ENCODE assay signal across 8 cellular contexts in genomic region chr6:13733178-13733851, GRCh38. TPM values are rescaled to one million over a fixed set of nuclear protein-coding genes. Genes with fewer than 3 reads are reported as not detected.
DNase-seq lines count a peak whose midpoint lies in the region; ATAC-seq and TF ChIP-seq lines count a peak whose summit lies in the region.

No MANE protein-coding gene starts in this region.

- no peak for ATAC-seq in GM21390 (IDR thresholded peaks at IDR 0.05; ENCODE audit: unreplicated experiment)
- no peak for ATAC-seq in GM21619 (IDR thresholded peaks at IDR 0.05; ENCODE audit: unreplicated experiment)

- in situ Hi-C loops in T47D (cut with HindIII; ENCODE audit: low pct_unique_long_range_greater_than_20kb, low sequenced_read_pairs), result no loop called here

- no peaks in the 10 kb centered on the region for H3K27me3 ChIP-seq in vagina

- H3K36me3 ChIP-seq in vagina, result no peaks in the 10 kb centered on the region

- intact Hi-C loops in lower leg skin (cut with DNase I; ENCODE audit: low total_unique reads) (no loop called here), vagina (cut with DNase I) (no loop called here)

- peak overlapping the region; percentile 38 for H3K27ac ChIP-seq in vagina

- TF ChIP-seq CTCF in lower leg skin (IDR thresholded peaks at IDR 0.05) (no peak), vagina (IDR thresholded peaks at IDR 0.05) (no peak)

- H3K4me3 ChIP-seq in lower leg skin (ENCODE audit: low read depth, poor library complexity, severe bottlenecking), result no peak overlapping the region
- H3K4me3 ChIP-seq in vagina, result peak overlapping the region; percentile 15 to 18

- peak; percentile 37 for DNase-seq in DMS153 (lab: John Stamatoyannopoulos, UW)
- no peak for DNase-seq in DMS153 treated with DMSO at 0.1 percent for 48 hours (lab: John Stamatoyannopoulos, UW; ENCODE audit: unreplicated experiment)
- peak; percentile 62 to 84 for DNase-seq in T47D (ENCODE audit: low read depth in 1 of 2, low spot score in 1 of 2)
- peak; percentile 87 to 95 for DNase-seq in lower leg skin (ENCODE audit: low spot score in 2 of 2)
- peak in 1 of 2 donors; percentile 93 for DNase-seq in vagina (ENCODE audit: extremely low spot score in 2 of 2)
- DNase-seq in GM19240 (ENCODE audit: insufficient read length, low spot score), result no peak

- 16 to 20% methylated on average over 15 of the region's 15 CpGs for WGBS in lower leg skin, 2 donors

- peaks cover 14% of the 10 kb centered on the region for H3K4me1 ChIP-seq in vagina

- no peak for TF ChIP-seq POLR2A in lower leg skin (IDR thresholded peaks at IDR 0.05)
- no peak for TF ChIP-seq POLR2A in vagina (IDR thresholded peaks at IDR 0.05)

- H3K9me3 ChIP-seq in vagina, result no peaks in the 10 kb centered on the region

RNA-seq across cellular contexts. Expression of gene RANBP9, which starts 21.7 kb away (rescaled TPM):
- 10 to 100 TPM; 45.4 to 59.3 (median 53.6) TPM for total RNA-seq in lower leg skin
- 50.6 TPM for total RNA-seq in vagina

Comparison
In these comparisons a context has a peak if more than half of its experiments do, and no peak if none do; other contexts are left out.
1. DNase-seq: peak in DMS153 (single experiment), T47D (2 of 2) and lower leg skin (2 of 2); none in DMS153 treated with DMSO at 0.1 percent for 48 hours (single experiment) and GM19240 (single experiment).